32 cellular contexts compared by ENCODE assay signal in the genomic region with DNA sequence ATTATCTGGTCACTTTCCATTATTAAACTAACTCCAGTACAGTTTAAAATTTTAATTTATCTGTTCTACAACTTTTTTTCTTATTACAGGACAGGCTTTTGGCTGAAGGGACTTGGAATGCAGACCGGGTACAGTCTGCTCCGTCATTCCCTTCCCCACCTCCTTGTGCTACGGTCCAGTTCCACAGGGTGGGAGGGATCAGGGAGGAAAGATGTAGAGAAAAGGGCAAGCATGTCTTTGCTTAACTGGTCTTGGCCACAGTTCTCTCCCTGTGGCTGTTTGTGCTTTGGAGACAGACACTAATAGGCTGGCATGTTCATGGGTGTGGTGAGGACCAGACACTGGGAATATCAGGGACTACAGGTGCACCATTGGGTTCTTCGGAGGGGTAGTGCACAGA. TPM values are rescaled to one million over a fixed set of nuclear protein-coding genes. Genes with fewer than 3 reads are reported as not detected.
"Had no signal": no experiment of that assay in that cellular context is flagged by ENCODE, and none has a peak within 500 bp of the region (broad histone marks: within the 10 kb centered on the region; RNA-seq: fewer than 3 reads in every experiment).

No MANE protein-coding gene starts in this region.

- H3K4me3 ChIP-seq: ascending aorta, cardiac muscle cell had no signal

- DNase-seq: activated B cell treated with CpG ODN at 0.5 μM for 24 hours; activated CD4-positive, alpha-beta memory T cell treated with anti-CD3 and anti-CD28 coated beads for 36 hours; activated CD4-positive, alpha-beta T cell treated with anti-CD3 and anti-CD28 coated beads for 4 hours; activated CD4-positive, alpha-beta T cell treated with anti-CD3 and anti-CD28 coated beads, Interleukin-2, amount 10 ng/mL, durations not matched to agents 24 days and 14 days; activated CD4-positive, alpha-beta T cell treated with anti-CD3 and anti-CD28 coated beads, Interleukin-2, amount 50 U/mL, for 1 hour; activated CD4-positive, alpha-beta T cell treated with anti-CD3 and anti-CD28 coated beads, Interleukin-2, amount 50 U/mL, for 4 hours; activated CD4-positive, CD25-positive, alpha-beta regulatory T cell treated with anti-CD3 and anti-CD28 coated beads, Interleukin-2, amount 50 U/mL, for 72 hours; activated CD8-positive, alpha-beta memory T cell treated with anti-CD3 and anti-CD28 coated beads, Interleukin-2, amount 50 U/mL, for 4 hours; activated CD8-positive, alpha-beta T cell treated with anti-CD3 and anti-CD28 coated beads for 36 hours; activated effector memory CD4-positive, alpha-beta T cell treated with anti-CD3 and anti-CD28 coated beads, Interleukin-2, amount 50 U/mL, for 16 hours; activated gamma-delta T cell treated with Interleukin-2 at 50 U/mL for 16 hours; activated naive CD4-positive, alpha-beta T cell; activated naive CD4-positive, alpha-beta T cell treated with anti-CD3 and anti-CD28 coated beads for 36 hours; activated naive CD4-positive, alpha-beta T cell treated with anti-CD3 and anti-CD28 coated beads, Interleukin-2, amount 50 U/mL, for 16 hours; activated naive CD8-positive, alpha-beta T cell treated with anti-CD3 and anti-CD28 coated beads for 36 hours; activated T-cell treated with anti-CD3 and anti-CD28 coated beads for 4 hours; activated T-cell treated with anti-CD3 and anti-CD28 coated beads, Interleukin-2, amount 50 U/mL, for 1 hour; activated T-cell treated with anti-CD3 and anti-CD28 coated beads, Interleukin-2, amount 50 U/mL, for 4 hours; activated T-cell treated with anti-CD3 and anti-CD28 coated beads, Interleukin-2, amount 50 U/mL, for 72 hours; amygdala; anterior cingulate cortex; caudate nucleus; cerebellar nuclear complex; T-helper 2 cell; T-helper 9 cell had no signal

- ATAC-seq: activated CD8-positive, alpha-beta T cell treated with anti-CD3 and anti-CD28 coated beads for 36 hours; activated naive CD4-positive, alpha-beta T cell treated with anti-CD3 and anti-CD28 coated beads, Interleukin-2, amount 50 U/mL, for 72 hours; activated T-cell treated with anti-CD3 and anti-CD28 coated beads, Interleukin-2, amount 50 U/mL, for 4 hours; activated T-cell treated with anti-CD3 and anti-CD28 coated beads, Interleukin-2, amount 50 U/mL, for 72 hours; activated T-helper 17 cell treated with anti-CD3 and anti-CD28 coated beads, Interleukin-2, amount 50 U/mL, for 72 hours had no signal

- H3K27ac ChIP-seq: ascending aorta, cardiac muscle cell, VCaP had no signal

- H3K9me3 ChIP-seq: ascending aorta had no signal

- H3K36me3 ChIP-seq: ascending aorta, cardiac muscle cell had no signal

- H3K4me1 ChIP-seq: ascending aorta had no signal

- H3K27me3 ChIP-seq: ascending aorta, cardiac muscle cell had no signal

RNA-seq across cellular contexts. Expression of gene RGS17, which starts 12.1 kb away (rescaled TPM):
- total RNA-seq: activated B cell treated with CpG ODN at 0.5 μM for 24 hours; activated CD4-positive, alpha-beta memory T cell treated with anti-CD3 and anti-CD28 coated beads for 36 hours; activated CD4-positive, alpha-beta T cell treated with anti-CD3 and anti-CD28 coated beads, Interleukin-2, amount 10 ng/mL, durations not matched to agents 24 days and 14 days; activated CD8-positive, alpha-beta memory T cell treated with anti-CD3 and anti-CD28 coated beads for 36 hours; activated CD8-positive, alpha-beta T cell treated with anti-CD3 and anti-CD28 coated beads for 36 hours; activated naive CD4-positive, alpha-beta T cell treated with anti-CD3 and anti-CD28 coated beads for 36 hours; activated naive CD4-positive, alpha-beta T cell treated with anti-CD3 and anti-CD28 coated beads, Interleukin-2, amount 50 U/mL, for 72 hours; activated naive CD8-positive, alpha-beta T cell treated with anti-CD3 and anti-CD28 coated beads for 36 hours; activated T-cell treated with anti-CD3 and anti-CD28 coated beads, Interleukin-2, amount 50 U/mL, for 4 hours; activated T-cell treated with anti-CD3 and anti-CD28 coated beads, Interleukin-2, amount 50 U/mL, for 72 hours; activated T-helper 1 cell treated with anti-CD3 and anti-CD28 coated beads, Interleukin-12 subunit alpha, Interleukin-12 subunit beta, Interleukin-2, Interleukin-4 antibody, amounts not matched to agents 30 ng/mL and 10 ng/mL and 1 ng/mL, durations not matched to agents 14 hours and 24 hours and 36 hours; ascending aorta had no signal
